ENCODE assay signal across 19 cellular contexts in the genomic region with DNA sequence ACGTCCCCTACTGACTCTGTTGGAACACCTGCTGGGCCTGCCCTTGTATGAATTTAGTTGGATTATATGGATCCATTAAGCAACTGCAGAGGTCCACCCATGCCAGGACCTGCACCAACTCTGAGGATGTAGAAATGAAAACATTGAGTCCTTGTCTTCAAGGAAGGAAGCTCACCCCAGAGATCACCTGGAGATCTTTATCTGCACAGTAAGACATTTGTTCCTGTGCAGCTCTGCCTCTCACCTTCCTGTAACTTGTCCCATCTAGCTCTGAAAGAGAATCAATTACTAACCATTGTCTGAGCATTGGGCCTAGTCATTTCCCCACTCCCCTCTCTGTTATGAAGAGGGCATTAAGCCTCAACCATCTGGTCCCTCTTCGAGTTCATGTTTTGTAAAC.
A peak's percentile ranks its signal among the peaks of the same experiment; 100 is the strongest.
DNase-seq lines count a peak whose midpoint lies in the region; TF ChIP-seq lines count a peak whose summit lies in the region.
"Had no signal": no experiment of that assay in that cellular context is flagged by ENCODE, and none has a peak within 500 bp of the region (broad histone marks: within the 10 kb centered on the region; RNA-seq: fewer than 3 reads in every experiment).

No MANE protein-coding gene starts in this region.

- no peak overlapping the region for H3K4me3 ChIP-seq in mammary epithelial cell (replicated peaks in 1 of 3; ENCODE audit: insufficient read depth in 1 of 3, low read depth in 2 of 3, low read length in 3 of 3)
- H3K4me3 ChIP-seq in breast epithelium, result no peak overlapping the region
- H3K4me3 ChIP-seq in effector memory CD4-positive, alpha-beta T cell (ENCODE audit: insufficient read depth, low read depth, low read length, poor library complexity, severe bottlenecking), result no peak overlapping the region
- H3K4me3 ChIP-seq in thyroid gland (replicated peaks in 1 of 3), result no peak overlapping the region
- H3K4me3 ChIP-seq: coronary artery, GM23338, smooth muscle cell, testis had no signal

- H3K9me3 ChIP-seq in mammary epithelial cell (replicated peaks; ENCODE audit: insufficient read depth, low read length), result no peaks in the 10 kb centered on the region
- peaks cover 0 to 3% of the 10 kb centered on the region in 2 donors for H3K9me3 ChIP-seq in breast epithelium
- no peaks in the 10 kb centered on the region for H3K9me3 ChIP-seq in effector memory CD4-positive, alpha-beta T cell (ENCODE audit: control insufficient read depth, low read length)
- no peaks in the 10 kb centered on the region for H3K9me3 ChIP-seq in thyroid gland
- H3K9me3 ChIP-seq: testis had no signal

- in situ Hi-C loops in mammary epithelial cell (cut with MboI; ENCODE audit: low sequenced_read_pairs in 2 of 2), result no loop called here

- no peak overlapping the region for H3K27ac ChIP-seq in mammary epithelial cell (ENCODE audit: insufficient read depth, low read depth, low read length)
- H3K27ac ChIP-seq in breast epithelium, result no peak overlapping the region
- H3K27ac ChIP-seq in effector memory CD4-positive, alpha-beta T cell (ENCODE audit: insufficient read depth, low read length, poor library complexity, severe bottlenecking), result peak overlapping the region; percentile 18
- no peak overlapping the region for H3K27ac ChIP-seq in thyroid gland
- H3K27ac ChIP-seq: 22Rv1, coronary artery, testis had no signal

- TF ChIP-seq CTCF in mammary epithelial cell (conservative IDR thresholded peaks at IDR 0.05 in 1 of 2, IDR thresholded peaks at IDR 0.05 in 1 of 2; ENCODE audit: extremely low read depth in 1 of 2, insufficient read depth in 1 of 2, low read depth in 1 of 2, low read length in 2 of 2) (peak in 1 of 2 donors; percentile 15), breast epithelium (IDR thresholded peaks at IDR 0.05) (no peak), thyroid gland (IDR thresholded peaks at IDR 0.05) (no peak)

- H3K27me3 ChIP-seq in mammary epithelial cell (ENCODE audit: insufficient read depth, low read length) (no peaks in the 10 kb centered on the region), breast epithelium (no peaks in the 10 kb centered on the region), thyroid gland (no peaks in the 10 kb centered on the region)
- H3K27me3 ChIP-seq in effector memory CD4-positive, alpha-beta T cell (replicated peaks; ENCODE audit: control insufficient read depth, insufficient read depth, low read length, poor library complexity, severe bottlenecking), result no peaks in the 10 kb centered on the region
- H3K27me3 ChIP-seq: testis had no signal

- DNase-seq in DMS153 (lab: John Stamatoyannopoulos, UW) (peak; percentile 7), DMS153 treated with DMSO at 0.1 percent for 48 hours (lab: John Stamatoyannopoulos, UW; ENCODE audit: unreplicated experiment) (no peak), mammary epithelial cell (peak; percentile 88), breast epithelium (ENCODE audit: low spot score in 2 of 2) (no peak), medulla oblongata (ENCODE audit: extremely low spot score) (no peak), thyroid gland (no peak), DMS 273 treated with DMSO at 0.1 percent for 48 hours (lab: John Stamatoyannopoulos, UW) (no peak)
- DNase-seq in effector memory CD4-positive, alpha-beta T cell, result no peak
- DNase-seq: activated T-cell treated with anti-CD3 and anti-CD28 coated beads, Interleukin-2, amount 50 U/mL, for 24 hours; EL; NCI-H146; NCI-H774; occipital lobe; Right ventricle myocardium superior; testis had no signal

- dilution Hi-C loops in mammary epithelial cell (cut with HindIII; ENCODE audit: low sequenced_read_pairs), result no loop called here

- H3K79me2 ChIP-seq in mammary epithelial cell (ENCODE audit: insufficient read depth, low read length), result no peaks in the 10 kb centered on the region

- no TSS peak for BruUV-seq in mammary epithelial cell (replicated peaks; lab: Mats Ljungman, UMichigan)

- intact Hi-C loops in mammary epithelial cell (cut with micrococcal nuclease), result no loop called here
- intact Hi-C loops in breast epithelium (cut with DNase I; ENCODE audit: low total_unique reads), result no loop called here
- intact Hi-C loops in thyroid gland (cut with DNase I), result no loop called here

- TF ChIP-seq POLR2A in breast epithelium (IDR thresholded peaks at IDR 0.05) (no peak), thyroid gland (IDR thresholded peaks at IDR 0.05) (no peak)

- H4K20me1 ChIP-seq in mammary epithelial cell (ENCODE audit: insufficient read depth, low read length), result no peaks in the 10 kb centered on the region

- no peak overlapping the region for H3K9ac ChIP-seq in mammary epithelial cell (ENCODE audit: insufficient read depth, low read length)

- no peak overlapping the region for H2AFZ ChIP-seq in mammary epithelial cell (ENCODE audit: low read depth, low read length)
- H2AFZ ChIP-seq: GM23338 had no signal

- no peak overlapping the region for H3K4me2 ChIP-seq in mammary epithelial cell (ENCODE audit: insufficient read depth, low read depth, low read length)
- H3K4me2 ChIP-seq: GM23338, smooth muscle cell had no signal

- H3K4me1 ChIP-seq in mammary epithelial cell (ENCODE audit: insufficient read depth, low read length) (peaks cover 24% of the 10 kb centered on the region), breast epithelium (no peaks in the 10 kb centered on the region), thyroid gland (peaks cover 0 to 6% of the 10 kb centered on the region in 2 donors)
- peaks cover 40% of the 10 kb centered on the region for H3K4me1 ChIP-seq in effector memory CD4-positive, alpha-beta T cell (ENCODE audit: control insufficient read depth, insufficient read depth, low read length, poor library complexity, severe bottlenecking)

- 0% methylated on average over 2 of the region's 2 CpGs for WGBS in mammary epithelial cell (ENCODE audit: low coverage, missing lambda C conversion rate)
- WGBS in thyroid gland, 2 donors, result 78 to 80% methylated on average over 2 of the region's 2 CpGs

- H3K36me3 ChIP-seq in mammary epithelial cell (ENCODE audit: insufficient read depth, low read length) (no peaks in the 10 kb centered on the region), breast epithelium (no peaks in the 10 kb centered on the region), thyroid gland (no peaks in the 10 kb centered on the region)
- no peaks in the 10 kb centered on the region for H3K36me3 ChIP-seq in effector memory CD4-positive, alpha-beta T cell (ENCODE audit: control insufficient read depth, insufficient read depth, low read length)

- CTCF ChIA-PET in mammary epithelial cell (lab: Charles Lee; ENCODE audit: low non-redundant PET), result no interaction called here

Comparison
In these comparisons a context has a peak if more than half of its experiments do, and no peak if none do; other contexts are left out.
1. DNase-seq: peak in DMS153 (single experiment) and mammary epithelial cell (single experiment); none in DMS153 treated with DMSO at 0.1 percent for 48 hours (single experiment), breast epithelium (0 of 2), effector memory CD4-positive, alpha-beta T cell (0 of 3), medulla oblongata (single experiment), thyroid gland (0 of 2) and DMS 273 treated with DMSO at 0.1 percent for 48 hours (single experiment).